Comparison of ENCODE assay signal across 10 cellular contexts in genomic region chr3:17639765-17640164, GRCh38.
DNase-seq lines count a peak whose midpoint lies in the region; ATAC-seq, FAIRE-seq and TF ChIP-seq lines count a peak whose summit lies in the region.
"Had no signal": no experiment of that assay in that cellular context is flagged by ENCODE, and none has a peak within 500 bp of the region (broad histone marks: within the 10 kb centered on the region; RNA-seq: fewer than 3 reads in every experiment).

No MANE protein-coding gene starts in this region.

- TF ChIP-seq CTCF in endodermal cell (conservative IDR thresholded peaks at IDR 0.05) (no peak), retinal pigment epithelial cell (conservative IDR thresholded peaks at IDR 0.05; ENCODE audit: low read depth, low read length) (no peak)

- H3K36me3 Mint-ChIP-seq in endodermal cell (ENCODE audit: low read depth), result peaks cover 3% of the 10 kb centered on the region

- WGBS in endodermal cell (ENCODE audit: insufficient coverage in 1 of 2, insufficient read length in 1 of 2), 2 experiments, result 96% methylated on average over 2 of the region's 2 CpGs; no CpG with 5 or more reads in 1 of the 2 experiments

- no peaks in the 10 kb centered on the region for H3K36me3 ChIP-seq in endodermal cell (ENCODE audit: control insufficient read depth, insufficient read depth, low read length)

- H3K9ac ChIP-seq in endodermal cell (ENCODE audit: extremely low read depth, low read length, poor library complexity, severe bottlenecking), result no peak overlapping the region

- no peaks in the 10 kb centered on the region for H3K9me3 Mint-ChIP-seq in endodermal cell

- H3K27ac Mint-ChIP-seq in endodermal cell, result peak overlapping the region; percentile 2

- peaks cover 2% of the 10 kb centered on the region for H3K4me1 Mint-ChIP-seq in endodermal cell

- H3K27me3 Mint-ChIP-seq in endodermal cell (ENCODE audit: insufficient read depth), result no peaks in the 10 kb centered on the region

- no peak for TF ChIP-seq POLR2A in H54 (IDR thresholded peaks at IDR 0.05; ENCODE audit: low read depth, low read length)

- H3K27me3 ChIP-seq in endodermal cell (ENCODE audit: control insufficient read depth, insufficient read depth, low read length, poor library complexity, severe bottlenecking), result no peaks in the 10 kb centered on the region

- H3K4me3 Mint-ChIP-seq in endodermal cell, result no peak overlapping the region

- H3K4me1 ChIP-seq in endodermal cell (ENCODE audit: control insufficient read depth, insufficient read depth, low read length), result peaks cover 8% of the 10 kb centered on the region

- DNase-seq in H54 (ENCODE audit: insufficient read length, low spot score) (no peak), NCI-H69 (lab: John Stamatoyannopoulos, UW) (peak; percentile 82), endodermal cell (no peak), retinal pigment epithelial cell (ENCODE audit: low read depth) (peak; percentile 57), ecto neural progenitor cell (ENCODE audit: low spot score) (no peak)
- DNase-seq in activated T-cell treated with anti-CD3 and anti-CD28 coated beads, Interleukin-2, amount 50 U/mL, for 48 hours, result no peak
- DNase-seq: anterior cingulate cortex, NCI-H1436 had no signal

- ATAC-seq in GM19463 (IDR thresholded peaks at IDR 0.05; ENCODE audit: unreplicated experiment), result no peak
- ATAC-seq: sciatic nerve had no signal

- H3K9me3 ChIP-seq in endodermal cell (ENCODE audit: control insufficient read depth, low read length), result no peaks in the 10 kb centered on the region

- FAIRE-seq in H54 (lab: Jason Lieb, UNC), result peak; percentile 96

- no peak overlapping the region for H3K27ac ChIP-seq in endodermal cell (ENCODE audit: low read depth, low read length)

- H3K4me3 ChIP-seq in endodermal cell (ENCODE audit: low read length) (no peak overlapping the region), retinal pigment epithelial cell (ENCODE audit: low read length) (no peak overlapping the region)

Comparison
In these comparisons a context has a peak if more than half of its experiments do, and no peak if none do; other contexts are left out.
1. DNase-seq: peak in NCI-H69 (single experiment) and retinal pigment epithelial cell (single experiment); none in H54 (single experiment), endodermal cell (single experiment), activated T-cell treated with anti-CD3 and anti-CD28 coated beads, Interleukin-2, amount 50 U/mL, for 48 hours (0 of 2) and ecto neural progenitor cell (single experiment).